8 cellular contexts compared by ENCODE assay signal in the genomic region with DNA sequence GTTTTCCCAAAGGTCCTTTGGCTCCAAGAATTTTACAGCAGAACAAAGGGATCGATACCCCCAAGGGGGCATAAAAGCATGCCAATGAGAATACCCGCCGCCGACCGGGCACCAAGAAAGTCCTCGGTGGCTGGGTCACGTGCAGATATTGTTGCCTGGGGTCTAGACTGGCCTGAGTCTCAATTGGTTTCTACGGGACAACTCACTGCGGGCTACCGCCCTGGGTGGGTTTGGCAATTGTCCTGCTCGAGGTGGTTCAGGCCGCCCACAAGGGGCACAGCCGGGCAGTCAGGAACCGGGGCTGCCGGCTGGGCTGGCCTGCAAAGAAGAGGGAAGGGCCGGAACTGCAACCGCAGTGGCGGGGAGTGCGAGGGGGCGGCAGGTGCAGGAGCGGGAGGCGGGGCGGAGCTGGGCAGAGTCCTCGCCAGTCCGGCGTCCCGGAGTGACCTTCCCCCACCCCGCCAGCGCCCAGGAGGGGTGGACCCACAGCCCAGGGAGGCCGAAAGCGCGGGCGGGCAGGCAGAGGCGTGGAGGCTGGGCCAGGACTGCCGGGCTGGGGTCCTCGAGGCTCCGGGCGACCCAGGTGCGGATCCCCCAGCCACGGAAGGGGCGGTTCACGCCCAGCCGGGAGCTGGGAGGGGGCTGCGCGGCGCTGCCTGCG. TPM values are rescaled to one million over a fixed set of nuclear protein-coding genes. Genes with fewer than 3 reads are reported as not detected.
DNase-seq lines count a peak whose midpoint lies in the region; ATAC-seq and TF ChIP-seq lines count a peak whose summit lies in the region.

No MANE protein-coding gene starts in this region.

- peak overlapping the region; percentile 89 for H3K27ac ChIP-seq in caudate nucleus (ENCODE audit: low read depth, low read length)

- ATAC-seq in GM21737 (IDR thresholded peaks at IDR 0.05; ENCODE audit: unreplicated experiment) (peak; percentile 28), SK-N-SH treated with all-trans-retinoic acid at 6 μM for 48 hours (peak; percentile 20)

- peak overlapping the region; percentile 68 for H3K4me3 ChIP-seq in Jurkat, Clone E6-1 (ENCODE audit: low read length)

- DNase-seq in NCI-H524 (lab: John Stamatoyannopoulos, UW) (peak; percentile 36 to 62), NCI-H524 treated with DMSO at 0.1 percent for 48 hours (lab: John Stamatoyannopoulos, UW) (no peak), caudate nucleus (lab: John Stamatoyannopoulos, UW) (peak in 56 of 61 donors; percentile 16 to 89 (median 75)), kidney tubule cell (ENCODE audit: low spot score) (peak; percentile 87)
- DNase-seq in Jurkat, Clone E6-1 (ENCODE audit: low read depth, low spot score) = no peak
- peak; percentile 25 for DNase-seq in stimulated activated CD8-positive, alpha-beta memory T cell treated with anti-CD3 and anti-CD28 coated beads, Interleukin-12 subunit alpha, Interleukin-12 subunit beta, amount 100 ng/mL, for 4 hours (ENCODE audit: low read depth)

TF ChIP-seq in SK-N-SH treated with all-trans-retinoic acid at 6 μM for 48 hours, 23 proteins besides CTCF, POLR2A, EP300 and RAD21:
- TF ChIP-seq CSDC2 (CRISPR knock-in tag; IDR thresholded peaks at IDR 0.05) (no peak), BACH2 (CRISPR knock-in tag; IDR thresholded peaks at IDR 0.05; ENCODE audit: borderline replicate concordance) (no peak), ZC3H10 (CRISPR knock-in tag; IDR thresholded peaks at IDR 0.05) (no peak)
- TF ChIP-seq, protein P1, sequence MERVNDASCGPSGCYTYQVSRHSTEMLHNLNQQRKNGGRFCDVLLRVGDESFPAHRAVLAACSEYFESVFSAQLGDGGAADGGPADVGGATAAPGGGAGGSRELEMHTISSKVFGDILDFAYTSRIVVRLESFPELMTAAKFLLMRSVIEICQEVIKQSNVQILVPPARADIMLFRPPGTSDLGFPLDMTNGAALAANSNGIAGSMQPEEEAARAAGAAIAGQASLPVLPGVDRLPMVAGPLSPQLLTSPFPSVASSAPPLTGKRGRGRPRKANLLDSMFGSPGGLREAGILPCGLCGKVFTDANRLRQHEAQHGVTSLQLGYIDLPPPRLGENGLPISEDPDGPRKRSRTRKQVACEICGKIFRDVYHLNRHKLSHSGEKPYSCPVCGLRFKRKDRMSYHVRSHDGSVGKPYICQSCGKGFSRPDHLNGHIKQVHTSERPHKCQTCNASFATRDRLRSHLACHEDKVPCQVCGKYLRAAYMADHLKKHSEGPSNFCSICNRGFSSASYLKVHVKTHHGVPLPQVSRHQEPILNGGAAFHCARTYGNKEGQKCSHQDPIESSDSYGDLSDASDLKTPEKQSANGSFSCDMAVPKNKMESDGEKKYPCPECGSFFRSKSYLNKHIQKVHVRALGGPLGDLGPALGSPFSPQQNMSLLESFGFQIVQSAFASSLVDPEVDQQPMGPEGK (CRISPR knock-in tag; IDR thresholded peaks at IDR 0.05; ENCODE audit: borderline replicate concordance) = 0 out of 2 replicates have a peak, but pooled peaks have one; percentile 15
- TF ChIP-seq, protein P2, sequence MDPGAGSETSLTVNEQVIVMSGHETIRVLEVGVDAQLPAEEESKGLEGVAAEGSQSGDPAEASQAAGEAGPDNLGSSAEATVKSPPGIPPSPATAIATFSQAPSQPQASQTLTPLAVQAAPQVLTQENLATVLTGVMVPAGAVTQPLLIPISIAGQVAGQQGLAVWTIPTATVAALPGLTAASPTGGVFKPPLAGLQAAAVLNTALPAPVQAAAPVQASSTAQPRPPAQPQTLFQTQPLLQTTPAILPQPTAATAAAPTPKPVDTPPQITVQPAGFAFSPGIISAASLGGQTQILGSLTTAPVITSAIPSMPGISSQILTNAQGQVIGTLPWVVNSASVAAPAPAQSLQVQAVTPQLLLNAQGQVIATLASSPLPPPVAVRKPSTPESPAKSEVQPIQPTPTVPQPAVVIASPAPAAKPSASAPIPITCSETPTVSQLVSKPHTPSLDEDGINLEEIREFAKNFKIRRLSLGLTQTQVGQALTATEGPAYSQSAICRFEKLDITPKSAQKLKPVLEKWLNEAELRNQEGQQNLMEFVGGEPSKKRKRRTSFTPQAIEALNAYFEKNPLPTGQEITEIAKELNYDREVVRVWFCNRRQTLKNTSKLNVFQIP (CRISPR knock-in tag; IDR thresholded peaks at IDR 0.05; ENCODE audit: borderline replicate concordance, low read depth) = no peak
TF ChIP-seq in SK-N-SH treated with all-trans-retinoic acid at 6 μM for 48 hours: peak in this region for 1.

RNA-seq across cellular contexts. Expression of a gene that starts 0.9 kb away (rescaled TPM):
- polyA plus RNA-seq in Jurkat, Clone E6-1 (2012; ENCODE audit: insufficient read depth, insufficient read length) = 5.6 TPM

Comparison
In these comparisons a context has a peak if more than half of its experiments do, and no peak if none do; other contexts are left out.
1. DNase-seq: peak in NCI-H524 (2 of 2), caudate nucleus (56 of 61), kidney tubule cell (single experiment) and stimulated activated CD8-positive, alpha-beta memory T cell treated with anti-CD3 and anti-CD28 coated beads, Interleukin-12 subunit alpha, Interleukin-12 subunit beta, amount 100 ng/mL, for 4 hours (single experiment); none in NCI-H524 treated with DMSO at 0.1 percent for 48 hours (single experiment) and Jurkat, Clone E6-1 (single experiment).